20 cellular contexts compared by ENCODE assay signal in genomic region chr2:158498749-158499136, GRCh38. TPM values are rescaled to one million over a fixed set of nuclear protein-coding genes. Genes with fewer than 3 reads are reported as not detected.
DNase-seq lines count a peak whose midpoint lies in the region; ATAC-seq and TF ChIP-seq lines count a peak whose summit lies in the region.
"Had no signal": no experiment of that assay in that cellular context is flagged by ENCODE, and none has a peak within 500 bp of the region (broad histone marks: within the 10 kb centered on the region; RNA-seq: fewer than 3 reads in every experiment).

No MANE protein-coding gene starts in this region.

- peak overlapping the region; percentile 10 to 35 (median 27) for H3K27ac Mint-ChIP-seq in nephron

- H3K9ac ChIP-seq in GM23248: no peak overlapping the region

- H4K20me1 ChIP-seq in GM23248 (ENCODE audit: insufficient read depth): no peaks in the 10 kb centered on the region

- H3K4me2 ChIP-seq in GM23248 (ENCODE audit: unreplicated experiment): no peak overlapping the region

- DNase-seq in GM23248 (no peak), Panc1 (ENCODE audit: low read depth, low spot score) (no peak), esophagus muscularis mucosa (ENCODE audit: extremely low spot score) (no peak), RPMI8226 (no peak), germinal center (ENCODE audit: low spot score) (no peak), GM10248 (ENCODE audit: extremely low spot score) (no peak), G401 (ENCODE audit: low spot score) (no peak)
- DNase-seq: ACHN; C1 segment of cervical spinal cord; CD8-positive, alpha-beta memory T cell; HCEC 1CT; KG1; NCI-H1105 treated with DMSO at 0.1 percent for 48 hours; NCI-H1694; NCI-H2107; NCI-H510A; NCI-H748 treated with DMSO at 0.1 percent for 48 hours; OCI-M1; SHP77 treated with DMSO at 0.1 percent for 48 hours had no signal

- H3K4me1 ChIP-seq in GM23248 (ENCODE audit: insufficient read depth): peaks cover 76% of the 10 kb centered on the region
- peaks cover 65% of the 10 kb centered on the region for H3K4me1 ChIP-seq in Panc1 (ENCODE audit: control insufficient read depth, insufficient read depth, low read length)
- H3K4me1 ChIP-seq in esophagus muscularis mucosa: peaks cover 22 to 100% (median 91%) of the 10 kb centered on the region in 4 donors

- H3K4me3 ChIP-seq in GM23248 (no peak overlapping the region), Panc1 (ENCODE audit: low read depth in 2 of 2, low read length in 2 of 2) (no peak overlapping the region), esophagus muscularis mucosa (no peak overlapping the region)

- peaks cover 51% of the 10 kb centered on the region for H3F3A ChIP-seq in GM23248 (ENCODE audit: insufficient read depth)

- H3K27me3 ChIP-seq in GM23248 (replicated peaks; ENCODE audit: insufficient read depth): no peaks in the 10 kb centered on the region
- no peaks in the 10 kb centered on the region for H3K27me3 ChIP-seq in Panc1 (ENCODE audit: control insufficient read depth, insufficient read depth, low read length)
- no peaks in the 10 kb centered on the region for H3K27me3 ChIP-seq in esophagus muscularis mucosa

- TF ChIP-seq CTCF in Panc1 (IDR thresholded peaks at IDR 0.05): no peak; the same call in 1 of the 2 replicates
- no peak for TF ChIP-seq CTCF in esophagus muscularis mucosa (IDR thresholded peaks at IDR 0.05)
- no peak for TF ChIP-seq CTCF in nephron (IDR thresholded peaks at IDR 0.05; ENCODE audit: unreplicated experiment in 3 of 3)
- TF ChIP-seq CTCF in GM10248 (IDR thresholded peaks at IDR 0.05; ENCODE audit: control extremely low read depth, extremely low read depth, low read depth, missing control alignments): no peak

- no peak overlapping the region for H3K4me3 Mint-ChIP-seq in nephron
- H3K4me3 Mint-ChIP-seq: CD8-positive, alpha-beta memory T cell had no signal

- no peaks in the 10 kb centered on the region for H3K9me2 ChIP-seq in GM23248 (ENCODE audit: insufficient read depth)

- in situ Hi-C loops in GM23248 (cut with MboI): no loop called here
- in situ Hi-C loops in Panc1 (cut with HindIII; ENCODE audit: low pct_unique_long_range_greater_than_20kb, low sequenced_read_pairs): no loop called here
- in situ Hi-C loops in G401 (cut with HindIII; ENCODE audit: low sequenced_read_pairs): no loop called here

- H3K9me3 ChIP-seq in GM23248 (ENCODE audit: low read depth) (no peaks in the 10 kb centered on the region), Panc1 (ENCODE audit: control insufficient read depth, insufficient read depth, low read depth, low read length) (no peaks in the 10 kb centered on the region), esophagus muscularis mucosa (no peaks in the 10 kb centered on the region)

- no TSS peak for BruUV-seq in Panc1 (replicated peaks; lab: Mats Ljungman, UMichigan)

- H3K27me3 Mint-ChIP-seq in nephron (ENCODE audit: low read depth): no peaks in the 10 kb centered on the region
- H3K27me3 Mint-ChIP-seq: CD8-positive, alpha-beta memory T cell had no signal

- peaks cover 43% of the 10 kb centered on the region for H3K4me1 Mint-ChIP-seq in nephron

- H3K36me3 ChIP-seq in GM23248 (ENCODE audit: low read depth) (no peaks in the 10 kb centered on the region), Panc1 (ENCODE audit: control insufficient read depth, insufficient read depth, low read length) (no peaks in the 10 kb centered on the region), esophagus muscularis mucosa (no peaks in the 10 kb centered on the region)

- no peak overlapping the region for H2AFZ ChIP-seq in GM23248

- 98 to 100% methylated on average over 3 of the region's 3 CpGs for WGBS in GM23248 (ENCODE audit: low coverage in 1 of 2, low lambda C conversion rate in 2 of 2, missing lambda C conversion rate in 2 of 2), 2 experiments
- 87% methylated on average over 3 of the region's 3 CpGs for WGBS in esophagus muscularis mucosa

- peaks cover 7% of the 10 kb centered on the region for H3K36me3 Mint-ChIP-seq in nephron (ENCODE audit: low read depth)

- POLR2A ChIA-PET in Panc1 (lab: Charles Lee): no interaction called here
- POLR2A ChIA-PET in GM10248 (lab: Yijun Ruan, JAX): no interaction called here

- peak overlapping the region; percentile 20 for H3K27ac ChIP-seq in GM23248
- peak overlapping the region; percentile 26; the same call in 1 of the 2 replicates for H3K27ac ChIP-seq in Panc1 (ENCODE audit: low read length)
- H3K27ac ChIP-seq in esophagus muscularis mucosa (replicated peaks in 1 of 4): peak overlapping the region; percentile 39 to 71 (median 58)

- no peak for ATAC-seq in Panc1

- intact Hi-C loops in Panc1 (cut with micrococcal nuclease; ENCODE audit: unreplicated experiment) (no loop called here), esophagus muscularis mucosa (cut with DNase I) (no loop called here)

- TF ChIP-seq POLR2A in esophagus muscularis mucosa (IDR thresholded peaks at IDR 0.05; ENCODE audit: low read depth): no peak

- peaks cover 66% of the 10 kb centered on the region for H3K79me2 ChIP-seq in GM23248 (ENCODE audit: insufficient read depth)

- no peak for TF ChIP-seq EP300 in esophagus muscularis mucosa (IDR thresholded peaks at IDR 0.05)

- CTCF ChIA-PET in Panc1 (lab: Charles Lee): interaction anchor here (0.7 kb wide), 1 partner anchor 42 kb away, joined by 13 read pairs; the partner anchor contains the start of genes CCDC148 and PKP4
- CTCF ChIA-PET in GM10248 (lab: Yijun Ruan, JAX): interaction anchor here (1.5 kb wide), 1 partner anchor 9 kb away, joined by 3 read pairs; no protein-coding TSS in a partner anchor

- no peaks in the 10 kb centered on the region for H3K9me3 Mint-ChIP-seq in nephron
- H3K9me3 Mint-ChIP-seq: CD8-positive, alpha-beta memory T cell had no signal

RNA-seq across cellular contexts. Expression of gene PKP4, which starts 42.0 kb away (rescaled TPM):
- total RNA-seq in GM23248 (2014; rRNA removed; shearing (Covaris generic)): 27.7 and 32.2 TPM in 2 replicates
- polyA plus RNA-seq in GM23248 (2016; fragmentation: Nextera tagmentation; extraction: Ambion mirVana): 5.8 and 7.6 TPM in 2 replicates
- total RNA-seq in Panc1 (2021; ENCODE audit: unreplicated experiment) (81.7 TPM), esophagus muscularis mucosa (100 to 1,000 TPM in 1 of 4 donors, 10 to 100 TPM in 3; 79.7 to 131 (median 93.0) TPM)
- polyA plus RNA-seq in Panc1 (2012; ENCODE audit: insufficient read length): 47.6 TPM
- total RNA-seq in G401 (2014; rRNA removed; shearing (Covaris generic)): 29.0 and 41.2 TPM in 2 replicates

RNA-seq across cellular contexts. Expression of gene CCDC148, which starts 42.2 kb away (rescaled TPM):
- total RNA-seq in GM23248 (2014; rRNA removed; shearing (Covaris generic)): 0.13 and 0.86 TPM in 2 replicates
- 0.51 and 0.64 TPM in 2 replicates for polyA plus RNA-seq in GM23248 (2016; fragmentation: Nextera tagmentation; extraction: Ambion mirVana)
- total RNA-seq in Panc1 (2021; ENCODE audit: unreplicated experiment): 0.92 TPM
- polyA plus RNA-seq in Panc1 (2012; ENCODE audit: insufficient read length): 0.19 TPM
- total RNA-seq in esophagus muscularis mucosa: 1 to 10 TPM; 2.1 to 3.7 (median 2.9) TPM
- total RNA-seq in G401 (2014; rRNA removed; shearing (Covaris generic)): 2.5 and 4.1 TPM in 2 replicates
- polyA plus RNA-seq: CD8-positive, alpha-beta memory T cell had no signal
